1 cellular context compared by ENCODE assay signal in genomic region chr7:129768614-129769399, GRCh38.
TF ChIP-seq lines count a peak whose summit lies in the region.

No MANE protein-coding gene starts in this region.

TF ChIP-seq in K562, 482 proteins besides CTCF, POLR2A, EP300 and RAD21 (continued from another document and continues in another):
- TF ChIP-seq NEUROD1 (IDR thresholded peaks at IDR 0.05; ENCODE audit: borderline replicate concordance, low read depth, low read length, partially characterized antibody) (peak; percentile 7), NONO (IDR thresholded peaks at IDR 0.05; ENCODE audit: low read depth in 2 of 2, low read length in 1 of 2) (0 out of 4 replicates have a peak, but pooled peaks of 1 of the 2 experiments have one; percentile 41), POLR2B (IDR thresholded peaks at IDR 0.05; ENCODE audit: low read depth, partially characterized antibody) (no peak), ZC3H11A (IDR thresholded peaks at IDR 0.05; ENCODE audit: low read depth, low read length) (no peak), GATAD2B (IDR thresholded peaks at IDR 0.05; ENCODE audit: borderline replicate concordance) (no peak), TBP (optimal IDR thresholded peaks at IDR 0.05; ENCODE audit: low read depth, low read length) (peak; percentile 69), ZNF197 (CRISPR knock-in tag; IDR thresholded peaks at IDR 0.05; ENCODE audit: low read depth) (no peak), SMAD1 (IDR thresholded peaks at IDR 0.05; ENCODE audit: low read depth, low read length, partially characterized antibody) (no peak), PHTF2 (CRISPR knock-in tag; IDR thresholded peaks at IDR 0.05) (no peak), BRF1 (IDR thresholded peaks at IDR 0.05; ENCODE audit: borderline replicate concordance, extremely low read depth, insufficient read length) (no peak), RFX5 (IDR thresholded peaks at IDR 0.05; ENCODE audit: low read depth, low read length) (no peak), RBM22 (IDR thresholded peaks at IDR 0.05; ENCODE audit: low read depth, low read length, poor library complexity, severe bottlenecking) (no peak), SUPT5H (IDR thresholded peaks at IDR 0.05) (peak; percentile 55; the same call in 1 of the 2 replicates), E2F5 (CRISPR knock-in tag; IDR thresholded peaks at IDR 0.05) (no peak), ZNF75A (CRISPR knock-in tag; IDR thresholded peaks at IDR 0.05) (no peak), E2F4 (CRISPR knock-in tag; IDR thresholded peaks at IDR 0.05; ENCODE audit: low read depth) (no peak), ETV1 (tag; conservative IDR thresholded peaks at IDR 0.05; ENCODE audit: low read depth) (no peak), PRMT5 (CRISPR knock-in tag; IDR thresholded peaks at IDR 0.05) (no peak), ZNF639 (CRISPR knock-in tag; conservative IDR thresholded peaks at IDR 0.05 in 1 of 2, IDR thresholded peaks at IDR 0.05 in 1 of 2) (no peak), LARP7 (IDR thresholded peaks at IDR 0.05) (no peak), CXXC5 (CRISPR knock-in tag; IDR thresholded peaks at IDR 0.05) (peak; percentile 37; the same call in 1 of the 2 replicates), CAMTA2 (CRISPR knock-in tag; conservative IDR thresholded peaks at IDR 0.05) (no peak), ZNF316 (IDR thresholded peaks at IDR 0.05) (no peak), GTF3C2 (IDR thresholded peaks at IDR 0.05; ENCODE audit: borderline replicate concordance, extremely low read depth, insufficient read length) (no peak), ZNF780A (CRISPR knock-in tag; IDR thresholded peaks at IDR 0.05) (no peak), ARID1B (IDR thresholded peaks at IDR 0.05) (peak; percentile 93), ZNF717 (CRISPR knock-in tag; IDR thresholded peaks at IDR 0.05) (no peak), GTF2E2 (tag; IDR thresholded peaks at IDR 0.05) (peak; percentile 44; the same call in 1 of the 2 replicates), TFAM (CRISPR knock-in tag; conservative IDR thresholded peaks at IDR 0.05) (no peak), ZNF175 (CRISPR knock-in tag; IDR thresholded peaks at IDR 0.05; ENCODE audit: low read depth) (no peak), CBX2 (IDR thresholded peaks at IDR 0.05; ENCODE audit: insufficient read depth, low read length, poor library complexity, severe bottlenecking) (no peak), GATA2 (CRISPR knock-in tag; IDR thresholded peaks at IDR 0.05) (peak; percentile 86), MAFG (tag; conservative IDR thresholded peaks at IDR 0.05) (no peak), NRF1 (conservative IDR thresholded peaks at IDR 0.05 in 1 of 2, IDR thresholded peaks at IDR 0.05 in 1 of 2) (no peak; a peak in 2 of 4 replicates), LEF1 (IDR thresholded peaks at IDR 0.05) (peak; percentile 63; the same call in 1 of the 2 replicates), RUNX1 (IDR thresholded peaks at IDR 0.05; ENCODE audit: low read depth) (no peak), U2AF1 (optimal IDR thresholded peaks at IDR 0.05; ENCODE audit: low read depth, low read length) (no peak), EZH2 (IDR thresholded peaks at IDR 0.05; ENCODE audit: borderline replicate concordance, low read depth, low read length) (no peak), TCF7L2 (IDR thresholded peaks at IDR 0.05; ENCODE audit: low read depth, low read length) (no peak), SMARCA4 (IDR thresholded peaks at IDR 0.05) (peak; percentile 68), ZNF217 (CRISPR knock-in tag; IDR thresholded peaks at IDR 0.05) (no peak)
- TF ChIP-seq, protein P1, sequence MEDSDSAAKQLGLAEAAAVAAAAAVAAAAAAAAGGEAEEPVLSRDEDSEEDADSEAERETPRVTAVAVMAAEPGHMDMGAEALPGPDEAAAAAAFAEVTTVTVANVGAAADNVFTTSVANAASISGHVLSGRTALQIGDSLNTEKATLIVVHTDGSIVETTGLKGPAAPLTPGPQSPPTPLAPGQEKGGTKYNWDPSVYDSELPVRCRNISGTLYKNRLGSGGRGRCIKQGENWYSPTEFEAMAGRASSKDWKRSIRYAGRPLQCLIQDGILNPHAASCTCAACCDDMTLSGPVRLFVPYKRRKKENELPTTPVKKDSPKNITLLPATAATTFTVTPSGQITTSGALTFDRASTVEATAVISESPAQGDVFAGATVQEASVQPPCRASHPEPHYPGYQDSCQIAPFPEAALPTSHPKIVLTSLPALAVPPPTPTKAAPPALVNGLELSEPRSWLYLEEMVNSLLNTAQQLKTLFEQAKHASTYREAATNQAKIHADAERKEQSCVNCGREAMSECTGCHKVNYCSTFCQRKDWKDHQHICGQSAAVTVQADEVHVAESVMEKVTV (CRISPR knock-in tag; IDR thresholded peaks at IDR 0.05): no peak
- TF ChIP-seq, protein P2, sequence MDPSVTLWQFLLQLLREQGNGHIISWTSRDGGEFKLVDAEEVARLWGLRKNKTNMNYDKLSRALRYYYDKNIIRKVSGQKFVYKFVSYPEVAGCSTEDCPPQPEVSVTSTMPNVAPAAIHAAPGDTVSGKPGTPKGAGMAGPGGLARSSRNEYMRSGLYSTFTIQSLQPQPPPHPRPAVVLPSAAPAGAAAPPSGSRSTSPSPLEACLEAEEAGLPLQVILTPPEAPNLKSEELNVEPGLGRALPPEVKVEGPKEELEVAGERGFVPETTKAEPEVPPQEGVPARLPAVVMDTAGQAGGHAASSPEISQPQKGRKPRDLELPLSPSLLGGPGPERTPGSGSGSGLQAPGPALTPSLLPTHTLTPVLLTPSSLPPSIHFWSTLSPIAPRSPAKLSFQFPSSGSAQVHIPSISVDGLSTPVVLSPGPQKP (CRISPR knock-in tag; IDR thresholded peaks at IDR 0.05): no peak
- TF ChIP-seq, protein P3, sequence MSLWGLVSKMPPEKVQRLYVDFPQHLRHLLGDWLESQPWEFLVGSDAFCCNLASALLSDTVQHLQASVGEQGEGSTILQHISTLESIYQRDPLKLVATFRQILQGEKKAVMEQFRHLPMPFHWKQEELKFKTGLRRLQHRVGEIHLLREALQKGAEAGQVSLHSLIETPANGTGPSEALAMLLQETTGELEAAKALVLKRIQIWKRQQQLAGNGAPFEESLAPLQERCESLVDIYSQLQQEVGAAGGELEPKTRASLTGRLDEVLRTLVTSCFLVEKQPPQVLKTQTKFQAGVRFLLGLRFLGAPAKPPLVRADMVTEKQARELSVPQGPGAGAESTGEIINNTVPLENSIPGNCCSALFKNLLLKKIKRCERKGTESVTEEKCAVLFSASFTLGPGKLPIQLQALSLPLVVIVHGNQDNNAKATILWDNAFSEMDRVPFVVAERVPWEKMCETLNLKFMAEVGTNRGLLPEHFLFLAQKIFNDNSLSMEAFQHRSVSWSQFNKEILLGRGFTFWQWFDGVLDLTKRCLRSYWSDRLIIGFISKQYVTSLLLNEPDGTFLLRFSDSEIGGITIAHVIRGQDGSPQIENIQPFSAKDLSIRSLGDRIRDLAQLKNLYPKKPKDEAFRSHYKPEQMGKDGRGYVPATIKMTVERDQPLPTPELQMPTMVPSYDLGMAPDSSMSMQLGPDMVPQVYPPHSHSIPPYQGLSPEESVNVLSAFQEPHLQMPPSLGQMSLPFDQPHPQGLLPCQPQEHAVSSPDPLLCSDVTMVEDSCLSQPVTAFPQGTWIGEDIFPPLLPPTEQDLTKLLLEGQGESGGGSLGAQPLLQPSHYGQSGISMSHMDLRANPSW (CRISPR knock-in tag; IDR thresholded peaks at IDR 0.05): no peak
- TF ChIP-seq, protein P4, sequence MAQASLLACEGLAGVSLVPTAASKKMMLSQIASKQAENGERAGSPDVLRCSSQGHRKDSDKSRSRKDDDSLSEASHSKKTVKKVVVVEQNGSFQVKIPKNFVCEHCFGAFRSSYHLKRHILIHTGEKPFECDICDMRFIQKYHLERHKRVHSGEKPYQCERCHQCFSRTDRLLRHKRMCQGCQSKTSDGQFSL (CRISPR knock-in tag; IDR thresholded peaks at IDR 0.05): peak; percentile 25; the same call in 1 of the 2 replicates
- TF ChIP-seq, protein P4 (tag; IDR thresholded peaks at IDR 0.05): 0 out of 4 replicates have a peak, but pooled peaks of 1 of the 2 experiments have one; percentile 49
- TF ChIP-seq, protein P5, sequence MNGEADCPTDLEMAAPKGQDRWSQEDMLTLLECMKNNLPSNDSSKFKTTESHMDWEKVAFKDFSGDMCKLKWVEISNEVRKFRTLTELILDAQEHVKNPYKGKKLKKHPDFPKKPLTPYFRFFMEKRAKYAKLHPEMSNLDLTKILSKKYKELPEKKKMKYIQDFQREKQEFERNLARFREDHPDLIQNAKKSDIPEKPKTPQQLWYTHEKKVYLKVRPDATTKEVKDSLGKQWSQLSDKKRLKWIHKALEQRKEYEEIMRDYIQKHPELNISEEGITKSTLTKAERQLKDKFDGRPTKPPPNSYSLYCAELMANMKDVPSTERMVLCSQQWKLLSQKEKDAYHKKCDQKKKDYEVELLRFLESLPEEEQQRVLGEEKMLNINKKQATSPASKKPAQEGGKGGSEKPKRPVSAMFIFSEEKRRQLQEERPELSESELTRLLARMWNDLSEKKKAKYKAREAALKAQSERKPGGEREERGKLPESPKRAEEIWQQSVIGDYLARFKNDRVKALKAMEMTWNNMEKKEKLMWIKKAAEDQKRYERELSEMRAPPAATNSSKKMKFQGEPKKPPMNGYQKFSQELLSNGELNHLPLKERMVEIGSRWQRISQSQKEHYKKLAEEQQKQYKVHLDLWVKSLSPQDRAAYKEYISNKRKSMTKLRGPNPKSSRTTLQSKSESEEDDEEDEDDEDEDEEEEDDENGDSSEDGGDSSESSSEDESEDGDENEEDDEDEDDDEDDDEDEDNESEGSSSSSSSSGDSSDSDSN (IDR thresholded peaks at IDR 0.05; ENCODE audit: borderline replicate concordance in 1 of 2, low read depth in 2 of 2, low read length in 2 of 2): peak; percentile 92 to 94; a peak in 3 of 4 replicates
- TF ChIP-seq, protein P6, sequence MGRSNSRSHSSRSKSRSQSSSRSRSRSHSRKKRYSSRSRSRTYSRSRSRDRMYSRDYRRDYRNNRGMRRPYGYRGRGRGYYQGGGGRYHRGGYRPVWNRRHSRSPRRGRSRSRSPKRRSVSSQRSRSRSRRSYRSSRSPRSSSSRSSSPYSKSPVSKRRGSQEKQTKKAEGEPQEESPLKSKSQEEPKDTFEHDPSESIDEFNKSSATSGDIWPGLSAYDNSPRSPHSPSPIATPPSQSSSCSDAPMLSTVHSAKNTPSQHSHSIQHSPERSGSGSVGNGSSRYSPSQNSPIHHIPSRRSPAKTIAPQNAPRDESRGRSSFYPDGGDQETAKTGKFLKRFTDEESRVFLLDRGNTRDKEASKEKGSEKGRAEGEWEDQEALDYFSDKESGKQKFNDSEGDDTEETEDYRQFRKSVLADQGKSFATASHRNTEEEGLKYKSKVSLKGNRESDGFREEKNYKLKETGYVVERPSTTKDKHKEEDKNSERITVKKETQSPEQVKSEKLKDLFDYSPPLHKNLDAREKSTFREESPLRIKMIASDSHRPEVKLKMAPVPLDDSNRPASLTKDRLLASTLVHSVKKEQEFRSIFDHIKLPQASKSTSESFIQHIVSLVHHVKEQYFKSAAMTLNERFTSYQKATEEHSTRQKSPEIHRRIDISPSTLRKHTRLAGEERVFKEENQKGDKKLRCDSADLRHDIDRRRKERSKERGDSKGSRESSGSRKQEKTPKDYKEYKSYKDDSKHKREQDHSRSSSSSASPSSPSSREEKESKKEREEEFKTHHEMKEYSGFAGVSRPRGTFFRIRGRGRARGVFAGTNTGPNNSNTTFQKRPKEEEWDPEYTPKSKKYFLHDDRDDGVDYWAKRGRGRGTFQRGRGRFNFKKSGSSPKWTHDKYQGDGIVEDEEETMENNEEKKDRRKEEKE (IDR thresholded peaks at IDR 0.05; ENCODE audit: borderline replicate concordance in 1 of 2, control insufficient read depth in 1 of 2, low read depth in 2 of 2, low read length in 1 of 2): peak in 1 of 2 experiments; percentile 58; a peak in 1 of 4 replicates
